Comparison of ENCODE assay signal across 20 cellular contexts in genomic region chr10:130177250-130177649, GRCh38. TPM values are rescaled to one million over a fixed set of nuclear protein-coding genes. Genes with fewer than 3 reads are reported as not detected.
A peak's percentile ranks its signal among the peaks of the same experiment; 100 is the strongest.
DNase-seq lines count a peak whose midpoint lies in the region; ATAC-seq, FAIRE-seq and TF ChIP-seq lines count a peak whose summit lies in the region.
"Had no signal": no experiment of that assay in that cellular context is flagged by ENCODE, and none has a peak within 500 bp of the region (broad histone marks: within the 10 kb centered on the region; RNA-seq: fewer than 3 reads in every experiment).

No MANE protein-coding gene starts in this region.

- H3K4me1 Mint-ChIP-seq in nephron progenitor cell: peaks cover 4% of the 10 kb centered on the region
- peaks cover 35% of the 10 kb centered on the region for H3K4me1 Mint-ChIP-seq in stimulated activated naive CD8-positive, alpha-beta T cell treated with anti-CD3 and anti-CD28 coated beads, Interleukin-15, amount 100 ng/mL, for 72 hours

- peaks cover 67% of the 10 kb centered on the region for H3K36me3 ChIP-seq in left ventricle myocardium inferior
- peaks cover under 1 to 48% (median 6%) of the 10 kb centered on the region in 3 donors for H3K36me3 ChIP-seq in pancreas

- peak overlapping the region; percentile 50 for H3K27ac Mint-ChIP-seq in nephron progenitor cell
- no peak overlapping the region for H3K27ac Mint-ChIP-seq in stimulated activated naive CD8-positive, alpha-beta T cell treated with anti-CD3 and anti-CD28 coated beads, Interleukin-15, amount 100 ng/mL, for 72 hours
- H3K27ac Mint-ChIP-seq: IgD-negative memory B cell had no signal

- H3K27me3 ChIP-seq in left ventricle myocardium inferior (ENCODE audit: low read depth) (no peaks in the 10 kb centered on the region), pancreas (no peaks in the 10 kb centered on the region)
- H3K27me3 ChIP-seq: BLaER1 had no signal

- WGBS in pancreas, 2 donors: 82 to 90% methylated on average over 7 of the region's 7 CpGs

- H3K4me1 ChIP-seq in left ventricle myocardium inferior (peaks cover 17% of the 10 kb centered on the region), pancreas (no peaks in the 10 kb centered on the region)
- H3K4me1 ChIP-seq: Caco-2 had no signal

- H3K27ac ChIP-seq in left ventricle myocardium inferior (replicated peaks) (no peak overlapping the region), pancreas (no peak overlapping the region)
- H3K27ac ChIP-seq: BLaER1 had no signal

- TF ChIP-seq CTCF in left ventricle myocardium inferior (IDR thresholded peaks at IDR 0.05; ENCODE audit: borderline replicate concordance) (no peak), nephron progenitor cell (IDR thresholded peaks at IDR 0.05) (no peak), pancreas (IDR thresholded peaks at IDR 0.05) (no peak)

- peaks cover 67% of the 10 kb centered on the region for H3K36me3 Mint-ChIP-seq in nephron progenitor cell (ENCODE audit: low read depth)

- ATAC-seq in Right ventricle myocardium superior (ENCODE audit: poor library complexity) (peak; percentile 77), left ventricle myocardium superior (peak; percentile 84), pancreas (no peak)
- no peak for ATAC-seq in stimulated activated naive CD8-positive, alpha-beta T cell treated with anti-CD3 and anti-CD28 coated beads, Interleukin-15, amount 100 ng/mL, for 72 hours
- ATAC-seq: HCT116 had no signal

- DNase-seq in Right ventricle myocardium superior: no peak
- no peak for DNase-seq in left ventricle myocardium inferior
- peak; percentile 58 for DNase-seq in left ventricle myocardium superior
- no peak for DNase-seq in nephron progenitor cell
- no peak for DNase-seq in stimulated activated naive CD8-positive, alpha-beta T cell treated with anti-CD3 and anti-CD28 coated beads, Interleukin-15, amount 100 ng/mL, for 72 hours
- DNase-seq in NAMALWA (ENCODE audit: low spot score): no peak
- DNase-seq in pancreas: no peak
- DNase-seq: Caco-2; CD4-positive, alpha-beta memory T cell; GDM1; NCI-H1105 treated with DMSO at 0.1 percent for 48 hours; NCI-H2029 treated with DMSO at 0.1 percent for 48 hours; NCI-H524 treated with DMSO at 0.1 percent for 48 hours; NCI-H82; OCI-M1; SHP77 had no signal

- H3K9me3 ChIP-seq in left ventricle myocardium inferior (replicated peaks) (no peaks in the 10 kb centered on the region), pancreas (no peaks in the 10 kb centered on the region)
- H3K9me3 ChIP-seq: BLaER1, Caco-2 had no signal

- intact Hi-C loops in Right ventricle myocardium superior (cut with DNase I): no loop called here
- intact Hi-C loops in left ventricle myocardium inferior (cut with micrococcal nuclease): no loop called here
- intact Hi-C loops in left ventricle myocardium superior (cut with micrococcal nuclease): no loop called here
- intact Hi-C loops in pancreas (cut with DNase I): no loop called here

- no peak for FAIRE-seq in pancreas (lab: Jason Lieb, UNC)
- FAIRE-seq: H1 had no signal

- no peak overlapping the region for H3K4me3 Mint-ChIP-seq in nephron progenitor cell
- H3K4me3 Mint-ChIP-seq in stimulated activated naive CD8-positive, alpha-beta T cell treated with anti-CD3 and anti-CD28 coated beads, Interleukin-15, amount 100 ng/mL, for 72 hours: no peak overlapping the region
- H3K4me3 Mint-ChIP-seq: CD4-positive, alpha-beta memory T cell; IgD-negative memory B cell had no signal

- no peaks in the 10 kb centered on the region for H3K9me3 Mint-ChIP-seq in nephron progenitor cell
- no peaks in the 10 kb centered on the region for H3K9me3 Mint-ChIP-seq in stimulated activated naive CD8-positive, alpha-beta T cell treated with anti-CD3 and anti-CD28 coated beads, Interleukin-15, amount 100 ng/mL, for 72 hours
- H3K9me3 Mint-ChIP-seq: IgD-negative memory B cell had no signal

- no peaks in the 10 kb centered on the region for H3K27me3 Mint-ChIP-seq in nephron progenitor cell (ENCODE audit: low read depth, poor library complexity)
- H3K27me3 Mint-ChIP-seq in stimulated activated naive CD8-positive, alpha-beta T cell treated with anti-CD3 and anti-CD28 coated beads, Interleukin-15, amount 100 ng/mL, for 72 hours: no peaks in the 10 kb centered on the region
- H3K27me3 Mint-ChIP-seq: CD4-positive, alpha-beta memory T cell; IgD-negative memory B cell had no signal

- H3K4me3 ChIP-seq in left ventricle myocardium inferior (no peak overlapping the region), pancreas (no peak overlapping the region)
- H3K4me3 ChIP-seq: BLaER1 had no signal

RNA-seq across cellular contexts. Expression of gene GLRX3, which starts 41.1 kb away (rescaled TPM):
- 64.7 TPM for total RNA-seq in Right ventricle myocardium superior
- total RNA-seq in left ventricle myocardium inferior: 69.2 TPM
- 64.8 TPM for total RNA-seq in left ventricle myocardium superior
- 10 to 100 TPM; 19.2 to 33.5 (median 28.7) TPM for total RNA-seq in pancreas
- 10 to 100 TPM; 26.0 to 26.8 TPM for polyA plus RNA-seq in pancreas

Comparison
In these comparisons a context has a peak if more than half of its experiments do, and no peak if none do; other contexts are left out.
1. ATAC-seq: peak in Right ventricle myocardium superior (single experiment) and left ventricle myocardium superior (single experiment); none in stimulated activated naive CD8-positive, alpha-beta T cell treated with anti-CD3 and anti-CD28 coated beads, Interleukin-15, amount 100 ng/mL, for 72 hours (single experiment) and pancreas (0 of 4).